17 cellular contexts compared by ENCODE assay signal in the genomic region with DNA sequence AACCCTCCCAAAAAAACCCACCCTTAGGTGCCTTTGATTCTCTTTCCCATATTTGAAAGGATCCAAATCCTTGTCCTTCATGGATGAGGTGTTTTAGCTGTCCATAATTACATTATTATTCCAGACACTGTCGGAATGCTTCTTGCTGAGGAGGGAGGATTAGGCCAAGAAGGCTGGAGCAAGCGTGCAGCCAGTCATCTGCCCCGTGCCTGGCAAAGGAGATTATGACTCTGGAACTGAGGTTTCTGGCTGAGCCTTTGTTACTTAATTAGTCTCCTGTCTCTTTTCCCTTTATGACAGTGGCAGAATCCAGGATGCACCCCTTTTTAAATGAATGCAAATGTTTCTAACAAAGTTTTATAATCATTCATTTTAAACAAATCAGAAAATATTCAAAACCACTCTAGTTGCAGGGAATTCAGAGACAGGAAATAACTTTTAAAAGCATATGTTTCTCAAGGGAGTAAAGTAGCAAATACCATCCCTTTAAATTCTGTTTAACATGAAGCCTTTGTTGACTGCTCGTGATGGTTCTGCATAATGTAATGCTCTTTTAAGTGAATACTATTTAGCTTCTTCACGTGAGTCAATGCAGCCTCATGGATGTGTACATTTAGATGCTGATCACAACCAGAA.
DNase-seq lines count a peak whose midpoint lies in the region; ATAC-seq and TF ChIP-seq lines count a peak whose summit lies in the region.
"Had no signal": no experiment of that assay in that cellular context is flagged by ENCODE, and none has a peak within 500 bp of the region (broad histone marks: within the 10 kb centered on the region; RNA-seq: fewer than 3 reads in every experiment).

No MANE protein-coding gene starts in this region.

- H3K4me1 Mint-ChIP-seq in GM23338 (peaks cover 44% of the 10 kb centered on the region), T-helper 17 cell (peaks cover 9% of the 10 kb centered on the region)

- no peaks in the 10 kb centered on the region for H3K27me3 ChIP-seq in GM23338 (ENCODE audit: insufficient read depth)
- H3K27me3 ChIP-seq in gastroesophageal sphincter, result no peaks in the 10 kb centered on the region
- H3K27me3 ChIP-seq: colonic mucosa, pancreas had no signal

- H2AFZ ChIP-seq in GM23338, result no peak overlapping the region

- H3K4me1 ChIP-seq in GM23338 (ENCODE audit: insufficient read depth) (peaks cover 48% of the 10 kb centered on the region), gastroesophageal sphincter (peaks cover 0 to 22% (median 0%) of the 10 kb centered on the region in 3 donors)
- H3K4me1 ChIP-seq: colonic mucosa, pancreas had no signal

- peaks cover 5% of the 10 kb centered on the region; the same call in 1 of the 3 replicates for H3K36me3 Mint-ChIP-seq in GM23338 (ENCODE audit: low read depth)
- H3K36me3 Mint-ChIP-seq in T-helper 17 cell (ENCODE audit: low read depth), result peaks cover 2% of the 10 kb centered on the region

- H3K36me3 ChIP-seq in GM23338 (ENCODE audit: insufficient read depth) (no peaks in the 10 kb centered on the region), gastroesophageal sphincter (no peaks in the 10 kb centered on the region)
- H3K36me3 ChIP-seq: colonic mucosa, pancreas had no signal

- H3K79me2 ChIP-seq in GM23338 (replicated peaks; ENCODE audit: insufficient read depth), result no peaks in the 10 kb centered on the region

- H3K9me2 ChIP-seq in GM23338 (ENCODE audit: insufficient read depth), result no peaks in the 10 kb centered on the region

- TF ChIP-seq POLR2A in gastroesophageal sphincter (IDR thresholded peaks at IDR 0.05), result no peak

- H3K27me3 Mint-ChIP-seq in GM23338 (ENCODE audit: insufficient read depth, low read depth, poor library complexity) (no peaks in the 10 kb centered on the region), T-helper 17 cell (no peaks in the 10 kb centered on the region)

- WGBS in gastroesophageal sphincter (ENCODE audit: low coverage in 1 of 2), 2 donors, result 31 to 51% methylated on average over 3 of the region's 5 CpGs

- TF ChIP-seq CTCF in GM23338 (conservative IDR thresholded peaks at IDR 0.05; ENCODE audit: low read depth in 2 of 2) (no peak), gastroesophageal sphincter (IDR thresholded peaks at IDR 0.05) (no peak)

- H3F3A ChIP-seq in GM23338 (replicated peaks; ENCODE audit: low read depth), result no peaks in the 10 kb centered on the region

- H3K27ac ChIP-seq in GM23338 (ENCODE audit: low read depth), result no peak overlapping the region
- no peak overlapping the region for H3K27ac ChIP-seq in gastroesophageal sphincter
- H3K27ac ChIP-seq: colonic mucosa, pancreas, skin epidermis had no signal

- TF ChIP-seq EP300 in gastroesophageal sphincter (IDR thresholded peaks at IDR 0.05), result no peak

- H3K9me3 Mint-ChIP-seq in GM23338, result no peaks in the 10 kb centered on the region; the same call in 2 of the 3 replicates

- H3K4me2 ChIP-seq in GM23338, result 0 out of 2 replicates have a peak overlapping the region, but pooled peaks have one; percentile 3

- peak; percentile 24 for DNase-seq in GM23338 (ENCODE audit: low spot score)
- DNase-seq in T-helper 17 cell, result no peak
- peak; percentile 25 for DNase-seq in fibroblast of peridontal ligament (ENCODE audit: extremely low read depth)
- DNase-seq in retina, result peak; percentile 40
- DNase-seq in stimulated activated naive CD4-positive, alpha-beta T cell (lab: John Stamatoyannopoulos, UW), result no peak
- no peak for DNase-seq in GOT3 (lab: John Stamatoyannopoulos, UW)
- DNase-seq: activated CD4-positive, alpha-beta T cell treated with anti-CD3 and anti-CD28 coated beads for 4 hours; activated CD8-positive, alpha-beta memory T cell treated with anti-CD3 and anti-CD28 coated beads, Interleukin-2, amount 50 U/mL, for 48 hours; anterior cingulate cortex; colonic mucosa; GF-D8; Karpas-422; NCI-H1092 treated with DMSO at 0.1 percent for 48 hours; pancreas; stimulated activated CD8-positive, alpha-beta memory T cell treated with anti-CD3 and anti-CD28 coated beads, Interleukin-4, amount 100 ng/mL, for 48 hours had no signal

- H3K4me3 ChIP-seq in GM23338, result no peak overlapping the region
- H3K4me3 ChIP-seq in gastroesophageal sphincter, result no peak overlapping the region
- H3K4me3 ChIP-seq: colonic mucosa, pancreas, skin epidermis had no signal

- no peaks in the 10 kb centered on the region for H4K20me1 ChIP-seq in GM23338 (replicated peaks; ENCODE audit: insufficient read depth)

- peak; percentile 63 for ATAC-seq in GM23338
- ATAC-seq in T-helper 17 cell, result no peak
- no peak for ATAC-seq in gastroesophageal sphincter
- ATAC-seq: pancreas had no signal

- H3K4me3 Mint-ChIP-seq in GM23338 (no peak overlapping the region), T-helper 17 cell (no peak overlapping the region)

- H3K9me3 ChIP-seq in T-helper 17 cell (ENCODE audit: control insufficient read depth, low read length, poor library complexity, severe bottlenecking), result no peaks in the 10 kb centered on the region
- no peaks in the 10 kb centered on the region for H3K9me3 ChIP-seq in gastroesophageal sphincter
- H3K9me3 ChIP-seq: colonic mucosa, pancreas had no signal

- H3K27ac Mint-ChIP-seq in GM23338 (peak overlapping the region; percentile 13; the same call in 1 of the 2 replicates), T-helper 17 cell (peak overlapping the region; percentile 11)

TF ChIP-seq in GM23338, 12 proteins besides CTCF, POLR2A, EP300 and RAD21 (continues in another document):
- TF ChIP-seq ZNF331 (CRISPR knock-in tag; IDR thresholded peaks at IDR 0.05; ENCODE audit: low read depth), result no peak
- TF ChIP-seq NANOG (IDR thresholded peaks at IDR 0.05; ENCODE audit: borderline replicate concordance), result no peak
- TF ChIP-seq EZH2phosphoT487 (IDR thresholded peaks at IDR 0.05; ENCODE audit: unreplicated experiment), result no peak
- TF ChIP-seq, protein P1, sequence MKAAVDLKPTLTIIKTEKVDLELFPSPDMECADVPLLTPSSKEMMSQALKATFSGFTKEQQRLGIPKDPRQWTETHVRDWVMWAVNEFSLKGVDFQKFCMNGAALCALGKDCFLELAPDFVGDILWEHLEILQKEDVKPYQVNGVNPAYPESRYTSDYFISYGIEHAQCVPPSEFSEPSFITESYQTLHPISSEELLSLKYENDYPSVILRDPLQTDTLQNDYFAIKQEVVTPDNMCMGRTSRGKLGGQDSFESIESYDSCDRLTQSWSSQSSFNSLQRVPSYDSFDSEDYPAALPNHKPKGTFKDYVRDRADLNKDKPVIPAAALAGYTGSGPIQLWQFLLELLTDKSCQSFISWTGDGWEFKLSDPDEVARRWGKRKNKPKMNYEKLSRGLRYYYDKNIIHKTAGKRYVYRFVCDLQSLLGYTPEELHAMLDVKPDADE (IDR thresholded peaks at IDR 0.05), result no peak
- no peak for TF ChIP-seq JUNB (IDR thresholded peaks at IDR 0.05; ENCODE audit: unreplicated experiment)
- TF ChIP-seq STAT1 (IDR thresholded peaks at IDR 0.05; ENCODE audit: unreplicated experiment), result no peak
- TF ChIP-seq CREB1 (CRISPR knock-in tag; IDR thresholded peaks at IDR 0.05; ENCODE audit: low read depth), result no peak

Comparison
In these comparisons a context has a peak if more than half of its experiments do, and no peak if none do; other contexts are left out.
1. DNase-seq: peak in GM23338 (single experiment), fibroblast of peridontal ligament (single experiment) and retina (single experiment); none in T-helper 17 cell (0 of 3), stimulated activated naive CD4-positive, alpha-beta T cell (0 of 6) and GOT3 (single experiment).